ENCODE assay signal across 1 cellular context in genomic region chr1:183029591-183030000, GRCh38.
TF ChIP-seq lines count a peak whose summit lies in the region.

No MANE protein-coding gene starts in this region.

TF ChIP-seq in HCT116, 20 proteins besides CTCF, POLR2A, EP300 and RAD21 (continued from another document):
- TF ChIP-seq, protein P1, sequence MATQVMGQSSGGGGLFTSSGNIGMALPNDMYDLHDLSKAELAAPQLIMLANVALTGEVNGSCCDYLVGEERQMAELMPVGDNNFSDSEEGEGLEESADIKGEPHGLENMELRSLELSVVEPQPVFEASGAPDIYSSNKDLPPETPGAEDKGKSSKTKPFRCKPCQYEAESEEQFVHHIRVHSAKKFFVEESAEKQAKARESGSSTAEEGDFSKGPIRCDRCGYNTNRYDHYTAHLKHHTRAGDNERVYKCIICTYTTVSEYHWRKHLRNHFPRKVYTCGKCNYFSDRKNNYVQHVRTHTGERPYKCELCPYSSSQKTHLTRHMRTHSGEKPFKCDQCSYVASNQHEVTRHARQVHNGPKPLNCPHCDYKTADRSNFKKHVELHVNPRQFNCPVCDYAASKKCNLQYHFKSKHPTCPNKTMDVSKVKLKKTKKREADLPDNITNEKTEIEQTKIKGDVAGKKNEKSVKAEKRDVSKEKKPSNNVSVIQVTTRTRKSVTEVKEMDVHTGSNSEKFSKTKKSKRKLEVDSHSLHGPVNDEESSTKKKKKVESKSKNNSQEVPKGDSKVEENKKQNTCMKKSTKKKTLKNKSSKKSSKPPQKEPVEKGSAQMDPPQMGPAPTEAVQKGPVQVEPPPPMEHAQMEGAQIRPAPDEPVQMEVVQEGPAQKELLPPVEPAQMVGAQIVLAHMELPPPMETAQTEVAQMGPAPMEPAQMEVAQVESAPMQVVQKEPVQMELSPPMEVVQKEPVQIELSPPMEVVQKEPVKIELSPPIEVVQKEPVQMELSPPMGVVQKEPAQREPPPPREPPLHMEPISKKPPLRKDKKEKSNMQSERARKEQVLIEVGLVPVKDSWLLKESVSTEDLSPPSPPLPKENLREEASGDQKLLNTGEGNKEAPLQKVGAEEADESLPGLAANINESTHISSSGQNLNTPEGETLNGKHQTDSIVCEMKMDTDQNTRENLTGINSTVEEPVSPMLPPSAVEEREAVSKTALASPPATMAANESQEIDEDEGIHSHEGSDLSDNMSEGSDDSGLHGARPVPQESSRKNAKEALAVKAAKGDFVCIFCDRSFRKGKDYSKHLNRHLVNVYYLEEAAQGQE (IDR thresholded peaks at IDR 0.05; ENCODE audit: low read depth) = no peak
- TF ChIP-seq TCF7L2 (IDR thresholded peaks at IDR 0.05; ENCODE audit: borderline replicate concordance, extremely low read depth, insufficient read depth, insufficient read length) = no peak
- TF ChIP-seq MAX (IDR thresholded peaks at IDR 0.05) = no peak
